In the genomic region with DNA sequence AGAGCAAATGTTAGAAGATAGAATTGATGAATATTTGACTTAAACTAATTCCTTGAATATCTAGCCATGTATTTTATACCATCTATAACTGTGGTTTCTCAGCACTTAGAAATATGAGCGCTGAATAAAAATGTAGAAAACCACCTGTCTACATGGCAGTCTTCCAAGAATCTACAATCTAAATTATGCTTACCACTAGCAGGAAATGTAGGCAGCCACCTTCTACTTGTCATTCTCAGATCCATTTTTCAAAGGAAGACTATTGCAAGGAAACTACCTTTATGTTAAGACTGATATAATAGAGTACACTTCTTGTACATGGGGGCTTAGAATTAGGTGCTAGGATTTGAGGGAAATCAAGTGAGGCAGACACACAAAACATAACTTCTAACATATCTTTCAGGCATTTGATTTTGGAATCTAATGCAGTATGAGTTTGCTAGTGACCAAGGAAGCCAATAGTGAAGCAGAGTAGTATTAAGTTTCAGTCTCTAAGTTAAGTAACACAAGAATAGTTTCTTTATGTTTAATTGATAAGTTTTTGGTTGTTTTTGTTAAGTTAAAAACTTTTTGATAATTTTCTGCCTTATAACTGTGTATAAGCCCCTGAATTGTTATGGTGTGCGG, we compare ENCODE assay signal across 11 cellular contexts.
DNase-seq lines count a peak whose midpoint lies in the region; ATAC-seq and TF ChIP-seq lines count a peak whose summit lies in the region.
"Had no signal": no experiment of that assay in that cellular context is flagged by ENCODE, and none has a peak within 500 bp of the region (broad histone marks: within the 10 kb centered on the region; RNA-seq: fewer than 3 reads in every experiment).

No MANE protein-coding gene starts in this region.

- no peaks in the 10 kb centered on the region for H3K4me1 Mint-ChIP-seq in mesothelial cell of epicardium

- H3K27me3 Mint-ChIP-seq in mesothelial cell of epicardium (ENCODE audit: low read depth) = no peaks in the 10 kb centered on the region

- H3K9me3 Mint-ChIP-seq in mesothelial cell of epicardium = no peaks in the 10 kb centered on the region

- H3K9me3 ChIP-seq in suprapubic skin (no peaks in the 10 kb centered on the region), mammary epithelial cell (replicated peaks; ENCODE audit: insufficient read depth, low read length) (no peaks in the 10 kb centered on the region), ovary (no peaks in the 10 kb centered on the region)

- dilution Hi-C loops in mammary epithelial cell (cut with HindIII; ENCODE audit: low sequenced_read_pairs) = no loop called here

- H3K79me2 ChIP-seq in mammary epithelial cell (ENCODE audit: insufficient read depth, low read length) = no peaks in the 10 kb centered on the region

- no peaks in the 10 kb centered on the region for H3K36me3 Mint-ChIP-seq in mesothelial cell of epicardium

- in situ Hi-C loops in mammary epithelial cell (cut with MboI; ENCODE audit: low sequenced_read_pairs in 2 of 2) = no loop called here

- no peaks in the 10 kb centered on the region for H4K20me1 ChIP-seq in mammary epithelial cell (ENCODE audit: insufficient read depth, low read length)

- no peak overlapping the region for H3K4me2 ChIP-seq in mammary epithelial cell (ENCODE audit: insufficient read depth, low read depth, low read length)

- DNase-seq in GM12865 (ENCODE audit: low read depth) = peak; percentile 37
- peak; percentile 94 for DNase-seq in NCI-H2171 treated with DMSO at 0.1 percent for 48 hours (lab: John Stamatoyannopoulos, UW)
- DNase-seq in cerebellar cortex (ENCODE audit: low spot score) = peak; percentile 45
- DNase-seq in mesothelial cell of epicardium (ENCODE audit: low spot score in 2 of 2, unreplicated experiment in 2 of 2) = no peak
- no peak for DNase-seq in suprapubic skin (ENCODE audit: low spot score in 2 of 2)
- DNase-seq in mammary epithelial cell = no peak
- DNase-seq in ovary = no peak
- DNase-seq: glutamatergic neuron, T-helper 9 cell had no signal

- 75% methylated on average over 2 of the region's 2 CpGs for WGBS in suprapubic skin
- WGBS in mammary epithelial cell (ENCODE audit: low coverage, missing lambda C conversion rate) = 97% methylated on average over 2 of the region's 2 CpGs
- 79 to 84% (median 83%) methylated on average over 2 of the region's 2 CpGs for WGBS in ovary, 3 donors

- TF ChIP-seq EP300 in suprapubic skin (IDR thresholded peaks at IDR 0.05) (no peak), ovary (IDR thresholded peaks at IDR 0.05) (no peak)

- H3K36me3 ChIP-seq in suprapubic skin (no peaks in the 10 kb centered on the region), mammary epithelial cell (ENCODE audit: insufficient read depth, low read length) (no peaks in the 10 kb centered on the region), ovary (no peaks in the 10 kb centered on the region)

- H3K9ac ChIP-seq in mammary epithelial cell (ENCODE audit: insufficient read depth, low read length) = no peak overlapping the region

- no peak overlapping the region for H3K27ac Mint-ChIP-seq in mesothelial cell of epicardium

- no TSS peak for BruUV-seq in mammary epithelial cell (replicated peaks; lab: Mats Ljungman, UMichigan)

- intact Hi-C loops in mammary epithelial cell (cut with micrococcal nuclease) (no loop called here), ovary (cut with DNase I) (no loop called here)

- no peak for TF ChIP-seq POLR2A in suprapubic skin (IDR thresholded peaks at IDR 0.05)
- TF ChIP-seq POLR2A in ovary (IDR thresholded peaks at IDR 0.05) = no peak

- no peak overlapping the region for H2AFZ ChIP-seq in mammary epithelial cell (ENCODE audit: low read depth, low read length)

- H3K4me3 ChIP-seq in GM12865 (ENCODE audit: low read depth, low read length) (no peak overlapping the region), suprapubic skin (no peak overlapping the region), mammary epithelial cell (replicated peaks in 1 of 3; ENCODE audit: insufficient read depth in 1 of 3, low read depth in 2 of 3, low read length in 3 of 3) (no peak overlapping the region), ovary (no peak overlapping the region)

- H3K4me1 ChIP-seq in suprapubic skin = no peaks in the 10 kb centered on the region
- no peaks in the 10 kb centered on the region for H3K4me1 ChIP-seq in mammary epithelial cell (ENCODE audit: insufficient read depth, low read length)
- H3K4me1 ChIP-seq in ovary (ENCODE audit: insufficient read depth) = no peaks in the 10 kb centered on the region

- CTCF ChIA-PET in mammary epithelial cell (lab: Charles Lee; ENCODE audit: low non-redundant PET) = no interaction called here

- TF ChIP-seq CTCF in GM12865 (IDR thresholded peaks at IDR 0.05; ENCODE audit: insufficient read depth, low read depth, low read length, missing control alignments) (no peak), mesothelial cell of epicardium (IDR thresholded peaks at IDR 0.05; ENCODE audit: unreplicated experiment) (no peak), suprapubic skin (IDR thresholded peaks at IDR 0.05) (no peak), mammary epithelial cell (conservative IDR thresholded peaks at IDR 0.05 in 1 of 2, IDR thresholded peaks at IDR 0.05 in 1 of 2; ENCODE audit: extremely low read depth in 1 of 2, insufficient read depth in 1 of 2, low read depth in 1 of 2, low read length in 2 of 2) (no peak), ovary (IDR thresholded peaks at IDR 0.05) (no peak)

- ATAC-seq in GM21390 (IDR thresholded peaks at IDR 0.05; ENCODE audit: unreplicated experiment) = peak; percentile 70
- ATAC-seq: sciatic nerve had no signal

- H3K27me3 ChIP-seq in suprapubic skin (no peaks in the 10 kb centered on the region), mammary epithelial cell (ENCODE audit: insufficient read depth, low read length) (peaks cover 2% of the 10 kb centered on the region), ovary (no peaks in the 10 kb centered on the region)

- no peak overlapping the region for H3K4me3 Mint-ChIP-seq in mesothelial cell of epicardium

- H3K27ac ChIP-seq in suprapubic skin (no peak overlapping the region), mammary epithelial cell (ENCODE audit: insufficient read depth, low read depth, low read length) (no peak overlapping the region), ovary (no peak overlapping the region)

Comparison
In these comparisons a context has a peak if more than half of its experiments do, and no peak if none do; other contexts are left out.
1. DNase-seq: peak in GM12865 (single experiment), NCI-H2171 treated with DMSO at 0.1 percent for 48 hours (single experiment) and cerebellar cortex (single experiment); none in mesothelial cell of epicardium (0 of 2), suprapubic skin (0 of 2), mammary epithelial cell (single experiment) and ovary (0 of 5).